ENCODE assay signal across 19 cellular contexts in genomic region chr3:71636482-71636881, GRCh38.
A peak's percentile ranks its signal among the peaks of the same experiment; 100 is the strongest.
DNase-seq lines count a peak whose midpoint lies in the region; TF ChIP-seq lines count a peak whose summit lies in the region.
"Had no signal": no experiment of that assay in that cellular context is flagged by ENCODE, and none has a peak within 500 bp of the region (broad histone marks: within the 10 kb centered on the region; RNA-seq: fewer than 3 reads in every experiment).

No MANE protein-coding gene starts in this region.

- H3K4me3 ChIP-seq in OCI-LY3 (ENCODE audit: low read length) = peak overlapping the region; percentile 55
- H3K4me3 ChIP-seq: GM12878, HAP-1 had no signal

- peaks cover 39% of the 10 kb centered on the region for H3K27me3 ChIP-seq in OCI-LY3 (ENCODE audit: low read depth, low read length)
- H3K27me3 ChIP-seq: BE2C had no signal

- no peak for TF ChIP-seq CTCF in OCI-LY3 (IDR thresholded peaks at IDR 0.05; ENCODE audit: low read depth, low read length)

- no peaks in the 10 kb centered on the region for H4K20me1 ChIP-seq in OCI-LY3 (ENCODE audit: insufficient read depth, low read length)

- H2AFZ ChIP-seq in OCI-LY3 (ENCODE audit: low read depth, low read length) = no peak overlapping the region

- H3K9me3 ChIP-seq in OCI-LY3 (ENCODE audit: insufficient read depth, low read length) = no peaks in the 10 kb centered on the region
- H3K9me3 ChIP-seq: BE2C, HAP-1 had no signal

- DNase-seq in NCI-H510A treated with DMSO at 0.1 percent for 48 hours (lab: John Stamatoyannopoulos, UW) (peak; percentile 15), NCI-H510A (lab: John Stamatoyannopoulos, UW) (no peak), NCI-H526 (lab: John Stamatoyannopoulos, UW) (peak; percentile 25 to 58), retina (peak; percentile 29), NCI-H345 treated with DMSO at 0.1 percent for 48 hours (lab: John Stamatoyannopoulos, UW; ENCODE audit: unreplicated experiment) (no peak), GM19240 (ENCODE audit: insufficient read length, low spot score) (no peak)
- DNase-seq: ACHN; BE2C; C1 segment of cervical spinal cord; CD4-positive, CD25-positive, alpha-beta regulatory T cell; CD8-positive, alpha-beta memory T cell; COR-L47; DMS 273 treated with DMSO at 0.1 percent for 48 hours; DMS53; DND-41; EL had no signal

- no peaks in the 10 kb centered on the region for H3K79me2 ChIP-seq in OCI-LY3 (ENCODE audit: low read length)

- H3K36me3 ChIP-seq in OCI-LY3 (replicated peaks; ENCODE audit: low read depth, low read length) = no peaks in the 10 kb centered on the region
- H3K36me3 ChIP-seq: BE2C, HAP-1 had no signal

- peak overlapping the region; percentile 58 for H3K4me2 ChIP-seq in OCI-LY3 (ENCODE audit: low read length)

- peaks cover 26% of the 10 kb centered on the region for H3K4me1 ChIP-seq in OCI-LY3 (ENCODE audit: low read length)
- H3K4me1 ChIP-seq: BE2C, HAP-1 had no signal

- no peak overlapping the region for H3K9ac ChIP-seq in OCI-LY3 (ENCODE audit: low read length)

- no peak overlapping the region for H3K27ac ChIP-seq in OCI-LY3 (ENCODE audit: low read length)

Comparison
In these comparisons a context has a peak if more than half of its experiments do, and no peak if none do; other contexts are left out.
1. DNase-seq: peak in NCI-H510A treated with DMSO at 0.1 percent for 48 hours (single experiment), NCI-H526 (2 of 2) and retina (single experiment); none in NCI-H510A (single experiment), NCI-H345 treated with DMSO at 0.1 percent for 48 hours (single experiment) and GM19240 (single experiment).